Comparison of ENCODE assay signal across 13 cellular contexts in genomic region chr1:33088119-33088906, GRCh38. TPM values are rescaled to one million over a fixed set of nuclear protein-coding genes. Genes with fewer than 3 reads are reported as not detected.
A peak's percentile ranks its signal among the peaks of the same experiment; 100 is the strongest.
DNase-seq lines count a peak whose midpoint lies in the region; ATAC-seq, FAIRE-seq and TF ChIP-seq lines count a peak whose summit lies in the region.
"Had no signal": no experiment of that assay in that cellular context is flagged by ENCODE, and none has a peak within 500 bp of the region (broad histone marks: within the 10 kb centered on the region; RNA-seq: fewer than 3 reads in every experiment).

No MANE protein-coding gene starts in this region.

- H3K9me3 Mint-ChIP-seq in activated naive CD8-positive, alpha-beta T cell treated with anti-CD3 and anti-CD28 coated beads, Interleukin-2, amount 10 ng/mL, durations not matched to agents 7 days and 5 days = no peaks in the 10 kb centered on the region

- no TSS peak for BruUV-seq in mammary epithelial cell (replicated peaks; lab: Mats Ljungman, UMichigan)

- H3K79me2 ChIP-seq in smooth muscle cell (ENCODE audit: low read depth) = no peaks in the 10 kb centered on the region
- H3K79me2 ChIP-seq in mammary epithelial cell (ENCODE audit: insufficient read depth, low read length) = no peaks in the 10 kb centered on the region

- no peaks in the 10 kb centered on the region for H3K4me1 ChIP-seq in smooth muscle cell (ENCODE audit: low read depth)
- no peaks in the 10 kb centered on the region for H3K4me1 ChIP-seq in kidney (ENCODE audit: control insufficient read depth in 1 of 2, insufficient read depth in 1 of 2, low read depth in 1 of 2, low read length in 2 of 2)
- H3K4me1 ChIP-seq in mammary epithelial cell (ENCODE audit: insufficient read depth, low read length) = no peaks in the 10 kb centered on the region

- peaks cover 20% of the 10 kb centered on the region for H4K20me1 ChIP-seq in smooth muscle cell (ENCODE audit: low read depth)
- H4K20me1 ChIP-seq in mammary epithelial cell (ENCODE audit: insufficient read depth, low read length) = no peaks in the 10 kb centered on the region

- H3K4me3 ChIP-seq in NB4 (ENCODE audit: low read depth, low read length) (no peak overlapping the region), smooth muscle cell (no peak overlapping the region), kidney (ENCODE audit: low read length in 2 of 2) (no peak overlapping the region), mammary epithelial cell (replicated peaks in 1 of 3; ENCODE audit: insufficient read depth in 1 of 3, low read depth in 2 of 3, low read length in 3 of 3) (no peak overlapping the region)
- H3K4me3 ChIP-seq: PC-9, skin epidermis had no signal

- no peaks in the 10 kb centered on the region for H3K27me3 ChIP-seq in smooth muscle cell (ENCODE audit: low read depth)
- H3K27me3 ChIP-seq in mammary epithelial cell (ENCODE audit: insufficient read depth, low read length) = no peaks in the 10 kb centered on the region

- H3K36me3 Mint-ChIP-seq in activated naive CD8-positive, alpha-beta T cell treated with anti-CD3 and anti-CD28 coated beads, Interleukin-2, amount 10 ng/mL, durations not matched to agents 7 days and 5 days = peaks cover 17% of the 10 kb centered on the region

- TF ChIP-seq POLR2A in NB4 (IDR thresholded peaks at IDR 0.05; ENCODE audit: extremely low read depth, insufficient read length) = no peak

- H3K4me1 Mint-ChIP-seq in activated naive CD8-positive, alpha-beta T cell treated with anti-CD3 and anti-CD28 coated beads, Interleukin-2, amount 10 ng/mL, durations not matched to agents 7 days and 5 days = peaks cover 50% of the 10 kb centered on the region

- H3K4me3 Mint-ChIP-seq in activated naive CD8-positive, alpha-beta T cell treated with anti-CD3 and anti-CD28 coated beads, Interleukin-2, amount 10 ng/mL, durations not matched to agents 7 days and 5 days = peak overlapping the region; percentile 67

- FAIRE-seq in kidney (lab: Jason Lieb, UNC) = no peak
- FAIRE-seq: endothelial cell of umbilical vein, H54 had no signal

- TF ChIP-seq CTCF in GM13976 (IDR thresholded peaks at IDR 0.05; ENCODE audit: borderline replicate concordance, control extremely low read depth, extremely low read depth, insufficient read depth, missing control alignments) (no peak), NB4 (IDR thresholded peaks at IDR 0.05; ENCODE audit: low read depth, low read length) (no peak), smooth muscle cell (IDR thresholded peaks at IDR 0.05; ENCODE audit: borderline replicate concordance, insufficient read depth, poor library complexity, severe bottlenecking) (no peak), kidney (IDR thresholded peaks at IDR 0.05; ENCODE audit: borderline replicate concordance, extremely low read depth, insufficient read depth) (no peak), mammary epithelial cell (conservative IDR thresholded peaks at IDR 0.05 in 1 of 2, IDR thresholded peaks at IDR 0.05 in 1 of 2; ENCODE audit: extremely low read depth in 1 of 2, insufficient read depth in 1 of 2, low read depth in 1 of 2, low read length in 2 of 2) (no peak)

- dilution Hi-C loops in mammary epithelial cell (cut with HindIII; ENCODE audit: low sequenced_read_pairs) = loop anchor here (10.0 kb wide), 1 partner anchor 374 kb away; no protein-coding TSS in a partner anchor

- H3F3A ChIP-seq in smooth muscle cell (ENCODE audit: low read depth) = peaks cover 6% of the 10 kb centered on the region

- no peak overlapping the region for H2AFZ ChIP-seq in smooth muscle cell (ENCODE audit: low read depth)
- no peak overlapping the region for H2AFZ ChIP-seq in mammary epithelial cell (ENCODE audit: low read depth, low read length)
- H2AFZ ChIP-seq: PC-9 had no signal

- H3K27ac ChIP-seq in smooth muscle cell (ENCODE audit: low read depth) = peak overlapping the region; percentile 52
- H3K27ac ChIP-seq in kidney (ENCODE audit: low read depth in 2 of 2, low read length in 2 of 2) = no peak overlapping the region
- no peak overlapping the region for H3K27ac ChIP-seq in mammary epithelial cell (ENCODE audit: insufficient read depth, low read depth, low read length)
- H3K27ac ChIP-seq: PC-9 had no signal

- H3K9ac ChIP-seq in smooth muscle cell (ENCODE audit: low read depth) (no peak overlapping the region), kidney (ENCODE audit: low read length in 2 of 2) (no peak overlapping the region), mammary epithelial cell (ENCODE audit: insufficient read depth, low read length) (no peak overlapping the region)

- WGBS in smooth muscle cell (ENCODE audit: low lambda C conversion rate) = 50% methylated on average over 9 of the region's 9 CpGs
- WGBS in mammary epithelial cell (ENCODE audit: low coverage, missing lambda C conversion rate) = 80% methylated on average over 9 of the region's 9 CpGs

- ATAC-seq in activated naive CD8-positive, alpha-beta T cell treated with anti-CD3 and anti-CD28 coated beads, Interleukin-2, amount 10 ng/mL, durations not matched to agents 7 days and 5 days (ENCODE audit: low read depth) = peak; percentile 91

- CTCF ChIA-PET in mammary epithelial cell (lab: Charles Lee; ENCODE audit: low non-redundant PET) = no interaction called here

- intact Hi-C loops in kidney (cut with DNase I) = no loop called here
- intact Hi-C loops in mammary epithelial cell (cut with micrococcal nuclease) = loop anchor here (5.0 kb wide), 2 partner anchors 316 to 566 kb away; no protein-coding TSS in a partner anchor

- peak overlapping the region; percentile 90 for H3K27ac Mint-ChIP-seq in activated naive CD8-positive, alpha-beta T cell treated with anti-CD3 and anti-CD28 coated beads, Interleukin-2, amount 10 ng/mL, durations not matched to agents 7 days and 5 days

- POLR2A ChIA-PET in activated naive CD8-positive, alpha-beta T cell treated with anti-CD3 and anti-CD28 coated beads, Interleukin-2, amount 10 ng/mL, durations not matched to agents 7 days and 5 days (lab: Charles Lee) = interaction anchor here (0.6 to 2.7 kb wide), 6 partner anchors 10 to 169 kb away, joined by 3 to 31 read pairs (median 4); no protein-coding TSS in a partner anchor

- DNase-seq in GM13976 (ENCODE audit: low spot score) (peak; percentile 4), NB4 (ENCODE audit: low read depth) (peak; percentile 59), smooth muscle cell (lab: John Stamatoyannopoulos, UW; ENCODE audit: unreplicated experiment) (no peak), HuH-7.5 (ENCODE audit: low spot score) (no peak), kidney (no peak), mammary epithelial cell (no peak)
- no peak for DNase-seq in activated naive CD8-positive, alpha-beta T cell treated with anti-CD3 and anti-CD28 coated beads, Interleukin-2, amount 10 ng/mL, durations not matched to agents 7 days and 5 days
- DNase-seq: amygdala, NCI-H1092 treated with DMSO at 0.1 percent for 48 hours, PC-9 had no signal

- peak overlapping the region; percentile 50 for H3K4me2 ChIP-seq in smooth muscle cell
- H3K4me2 ChIP-seq in mammary epithelial cell (ENCODE audit: insufficient read depth, low read depth, low read length) = no peak overlapping the region
- H3K4me2 ChIP-seq: PC-9 had no signal

- in situ Hi-C loops in GM13976 (cut with MboI; ENCODE audit: low sequenced_read_pairs, unreplicated experiment) (no loop called here), mammary epithelial cell (cut with MboI; ENCODE audit: low sequenced_read_pairs in 2 of 2) (loop anchor here in 1 of 2 donors (10.0 to 25.0 kb wide), 2 partner anchors 151 to 214 kb away; partner anchors contain the start of gene FNDC5)

- no peaks in the 10 kb centered on the region for H3K36me3 ChIP-seq in smooth muscle cell (ENCODE audit: low read depth)
- H3K36me3 ChIP-seq in kidney (ENCODE audit: control insufficient read depth in 1 of 2, insufficient read depth in 2 of 2, low read length in 2 of 2) = no peaks in the 10 kb centered on the region
- H3K36me3 ChIP-seq in mammary epithelial cell (ENCODE audit: insufficient read depth, low read length) = no peaks in the 10 kb centered on the region

- H3K9me3 ChIP-seq in smooth muscle cell (replicated peaks; ENCODE audit: low read depth) (no peaks in the 10 kb centered on the region), kidney (ENCODE audit: control insufficient read depth in 1 of 2, low read length in 2 of 2) (no peaks in the 10 kb centered on the region), mammary epithelial cell (replicated peaks; ENCODE audit: insufficient read depth, low read length) (no peaks in the 10 kb centered on the region)

- H3K27me3 Mint-ChIP-seq in activated naive CD8-positive, alpha-beta T cell treated with anti-CD3 and anti-CD28 coated beads, Interleukin-2, amount 10 ng/mL, durations not matched to agents 7 days and 5 days = no peaks in the 10 kb centered on the region

RNA-seq across cellular contexts. Expression of gene AZIN2, which starts 7.4 kb away (rescaled TPM):
- total RNA-seq in activated naive CD8-positive, alpha-beta T cell treated with anti-CD3 and anti-CD28 coated beads, Interleukin-2, amount 10 ng/mL, durations not matched to agents 7 days and 5 days = 10 to 100 TPM; 16.5 to 16.6 TPM
- total RNA-seq in smooth muscle cell (7.9 and 16.3 TPM in 2 replicates), kidney (4.9 TPM), mammary epithelial cell (10 to 100 TPM in 1 of 2 donors, 1 to 10 TPM in 1; 8.3 to 12.5 TPM)
- polyA plus RNA-seq in smooth muscle cell (21.5 and 33.5 TPM in 2 replicates), kidney (ENCODE audit: insufficient read depth, low read depth, low replicate concordance) (7.5 TPM), mammary epithelial cell (3.4 TPM)
- polyA minus RNA-seq in mammary epithelial cell = 16.3 TPM

RNA-seq across cellular contexts. Expression of gene AK2, which starts 51.6 kb away (rescaled TPM):
- 100 to 1,000 TPM; 197 to 201 TPM for total RNA-seq in activated naive CD8-positive, alpha-beta T cell treated with anti-CD3 and anti-CD28 coated beads, Interleukin-2, amount 10 ng/mL, durations not matched to agents 7 days and 5 days
- 89.8 and 132 TPM in 2 replicates for total RNA-seq in smooth muscle cell
- polyA plus RNA-seq in smooth muscle cell = 121 and 142 TPM in 2 replicates
- 172 TPM for total RNA-seq in kidney
- 334 TPM for polyA plus RNA-seq in kidney (ENCODE audit: insufficient read depth, low read depth, low replicate concordance)
- 100 to 1,000 TPM; 157 to 217 TPM for total RNA-seq in mammary epithelial cell
- 221 TPM for polyA plus RNA-seq in mammary epithelial cell
- polyA minus RNA-seq in mammary epithelial cell = 146 TPM

Comparison
In these comparisons a context has a peak if more than half of its experiments do, and no peak if none do; other contexts are left out.
1. DNase-seq: peak in GM13976 (single experiment) and NB4 (single experiment); none in activated naive CD8-positive, alpha-beta T cell treated with anti-CD3 and anti-CD28 coated beads, Interleukin-2, amount 10 ng/mL, durations not matched to agents 7 days and 5 days (single experiment), smooth muscle cell (single experiment), HuH-7.5 (single experiment), kidney (single experiment) and mammary epithelial cell (single experiment).